23 cellular contexts compared by ENCODE assay signal in genomic region chr6:33254591-33254990, GRCh38. TPM values are rescaled to one million over a fixed set of nuclear protein-coding genes. Genes with fewer than 3 reads are reported as not detected.
DNase-seq lines count a peak whose midpoint lies in the region; ATAC-seq, FAIRE-seq and TF ChIP-seq lines count a peak whose summit lies in the region.
"Had no signal": no experiment of that assay in that cellular context is flagged by ENCODE, and none has a peak within 500 bp of the region (broad histone marks: within the 10 kb centered on the region; RNA-seq: fewer than 3 reads in every experiment).

No MANE protein-coding gene starts in this region.

- H3K36me3 ChIP-seq in HEK293 (ENCODE audit: control insufficient read depth in 2 of 2, insufficient read depth in 1 of 2, low read length in 2 of 2), result peaks cover 37% of the 10 kb centered on the region in 2 experiments; a peak in 2 of 3 replicates
- H3K36me3 ChIP-seq in bronchial epithelial cell (ENCODE audit: control insufficient read depth, insufficient read depth, low read length), result no peaks in the 10 kb centered on the region
- peaks cover 0 to 46% (median 10%) of the 10 kb centered on the region in 4 donors for H3K36me3 ChIP-seq in sigmoid colon

- no peak overlapping the region for H3K4me2 ChIP-seq in A549
- H3K4me2 ChIP-seq: GM23338 had no signal

- peaks cover 11% of the 10 kb centered on the region for H3K4me1 ChIP-seq in A549
- peaks cover 5% of the 10 kb centered on the region for H3K4me1 ChIP-seq in HEK293 (ENCODE audit: control insufficient read depth, insufficient read depth, low read length)
- peaks cover 0 to 12% (median 12%) of the 10 kb centered on the region in 4 donors for H3K4me1 ChIP-seq in sigmoid colon

- intact Hi-C loops in sigmoid colon (cut with DNase I), result no loop called here

- DNase-seq in A549 (ENCODE audit: low read depth in 1 of 2, low spot score in 1 of 2) (no peak), bronchial epithelial cell (ENCODE audit: low read depth) (peak; percentile 36), sigmoid colon (peak; percentile 12), NCI-H1694 treated with DMSO at 0.1 percent for 48 hours (lab: John Stamatoyannopoulos, UW) (no peak), NCI-H187 (lab: John Stamatoyannopoulos, UW) (no peak), DMS 273 (lab: John Stamatoyannopoulos, UW; ENCODE audit: unreplicated experiment) (no peak)
- DNase-seq: AML-193; Caco-2; CD4-positive, alpha-beta T cell; DMS153; DMS79; GDM1; HCEC 1CT; HFFc6 had no signal

- POLR2A ChIA-PET in A549 (lab: Yijun Ruan, JAX) (no interaction called here), HEK293 (lab: Yijun Ruan, JAX) (interaction anchor here (0.7 to 3.4 kb wide), 6 partner anchors 17 to 156 kb away, joined by 3 to 20 read pairs (median 8); partner anchors contain the start of genes B3GALT4, RING1, RPS18 and VPS52)

- CTCF ChIA-PET in A549 (lab: Yijun Ruan, JAX), result no interaction called here
- CTCF ChIA-PET in HEK293 (lab: Yijun Ruan, JAX), result interaction anchor here (0.6 to 1.6 kb wide), 6 partner anchors 16 to 128 kb away, joined by 3 to 5 read pairs (median 4); partner anchors contain the start of gene RPS18

- TF ChIP-seq CTCF in A549 (IDR thresholded peaks at IDR 0.05) (no peak), HEK293 (tag by site-specific recombination; IDR thresholded peaks at IDR 0.05) (no peak), bronchial epithelial cell (IDR thresholded peaks at IDR 0.05; ENCODE audit: insufficient read depth, low read length, severe bottlenecking) (no peak), sigmoid colon (IDR thresholded peaks at IDR 0.05) (no peak)

- H3K4me3 ChIP-seq in A549 (no peak overlapping the region), HEK293 (ENCODE audit: low read depth, low read length) (no peak overlapping the region), bronchial epithelial cell (ENCODE audit: low read depth, low read length) (no peak overlapping the region), sigmoid colon (no peak overlapping the region)
- H3K4me3 ChIP-seq: GM23338 had no signal

- TF ChIP-seq EP300 in A549 (IDR thresholded peaks at IDR 0.05) (no peak), sigmoid colon (IDR thresholded peaks at IDR 0.05) (no peak)

- 93% methylated on average over 4 of the region's 4 CpGs for WGBS in A549 (ENCODE audit: missing lambda C conversion rate)
- WGBS in sigmoid colon, 2 donors, result 95 to 97% methylated on average over 4 of the region's 4 CpGs

- no peak for TF ChIP-seq RAD21 in A549 (conservative IDR thresholded peaks at IDR 0.05 in 1 of 2, IDR thresholded peaks at IDR 0.05 in 1 of 2)

- no peak for ATAC-seq in A549
- ATAC-seq: HepG2 had no signal

- H3K27ac ChIP-seq in A549 (0 out of 6 replicates have a peak overlapping the region, but pooled peaks have one; percentile 16 to 20), HEK293 (ENCODE audit: extremely low read depth, low read depth, low read length) (peak overlapping the region; percentile 50; the same call in 1 of the 2 replicates), sigmoid colon (no peak overlapping the region)
- H3K27ac ChIP-seq: C4-2B had no signal

- no peak for TF ChIP-seq POLR2A in A549 (IDR thresholded peaks at IDR 0.05; ENCODE audit: low read length)
- TF ChIP-seq POLR2A in sigmoid colon (IDR thresholded peaks at IDR 0.05), result no peak

- no peak for FAIRE-seq in A549 (lab: Jason Lieb, UNC)
- no peak for FAIRE-seq in bronchial epithelial cell (lab: Jason Lieb, UNC)
- FAIRE-seq: A204.1, D721Med, GM12892, GM18507, H54, HepG2 had no signal

- H3K9me3 ChIP-seq in A549, result no peaks in the 10 kb centered on the region
- H3K9me3 ChIP-seq in HEK293 (ENCODE audit: control insufficient read depth, insufficient read depth, low read depth, low read length), result no peaks in the 10 kb centered on the region
- no peaks in the 10 kb centered on the region for H3K9me3 ChIP-seq in sigmoid colon
- H3K9me3 ChIP-seq: Caco-2 had no signal

- H3K27me3 ChIP-seq in bronchial epithelial cell (ENCODE audit: control insufficient read depth, insufficient read depth, low read length), result no peaks in the 10 kb centered on the region
- no peaks in the 10 kb centered on the region for H3K27me3 ChIP-seq in sigmoid colon

TF ChIP-seq in A549, 52 proteins besides CTCF, POLR2A, EP300 and RAD21:
- TF ChIP-seq FOSL2 (IDR thresholded peaks at IDR 0.05) (no peak), FOSL2 (CRISPR knock-in tag; IDR thresholded peaks at IDR 0.05) (no peak)

TF ChIP-seq in HEK293, 187 proteins besides CTCF, POLR2A, EP300 and RAD21 (continues in another document):
- TF ChIP-seq ZBTB26 (tag by site-specific recombination; optimal IDR thresholded peaks at IDR 0.05) (no peak), ZNF433 (tag by site-specific recombination; IDR thresholded peaks at IDR 0.05; ENCODE audit: low read depth) (no peak), ZNF394 (tag by site-specific recombination; IDR thresholded peaks at IDR 0.05; ENCODE audit: borderline replicate concordance) (peak; percentile 23; the same call in 1 of the 2 replicates), ZNF621 (tag by site-specific recombination; IDR thresholded peaks at IDR 0.05) (no peak), ZNF19 (tag by site-specific recombination; IDR thresholded peaks at IDR 0.05; ENCODE audit: low read depth) (no peak), ZBTB6 (tag by site-specific recombination; IDR thresholded peaks at IDR 0.05) (peak; percentile 92)

RNA-seq across cellular contexts. Expression of gene VPS52, which starts 17.1 kb away (rescaled TPM):
- 38.9 and 44.3 TPM in 2 replicates for polyA plus RNA-seq in A549 (2011; rRNA removed)
- polyA plus RNA-seq in A549 (2012; cell fraction: cytosol; rRNA removed), result 24.7 and 30.2 TPM in 2 replicates
- 88.0 and 102 TPM in 2 replicates for polyA plus RNA-seq in A549 (2012; cell fraction: nucleus; rRNA removed)
- polyA plus RNA-seq in A549 (2017; fragmentation: RNase III; extraction: RNeasy Plus Mini Kit Qiagen cat#74134 plus additional on column Dnase treatment), result 22.8 to 28.0 TPM (median 22.8 TPM) in 3 replicates
- 67.8 and 76.8 TPM in 2 replicates for polyA minus RNA-seq in A549 (2011; rRNA and poly(A)+ RNA removed)
- total RNA-seq in bronchial epithelial cell, result 22.1 and 32.5 TPM in 2 replicates
- total RNA-seq in sigmoid colon, result 10 to 100 TPM; 26.2 to 44.6 (median 33.5) TPM
- polyA plus RNA-seq in sigmoid colon, result 10 to 100 TPM; 23.4 to 51.2 (median 26.4) TPM

RNA-seq across cellular contexts. Expression of gene RPS18, which starts 17.3 kb away (rescaled TPM):
- polyA plus RNA-seq in A549 (2011; rRNA removed) (3,426 and 3,692 TPM in 2 replicates), A549 (2017; fragmentation: RNase III; extraction: RNeasy Plus Mini Kit Qiagen cat#74134 plus additional on column Dnase treatment) (3,611 to 3,881 TPM (median 3,639 TPM) in 3 replicates), sigmoid colon (1,000 to 10,000 TPM; 3,648 to 7,566 (median 5,490) TPM)
- 5,001 and 5,310 TPM in 2 replicates for polyA plus RNA-seq in A549 (2012; cell fraction: cytosol; rRNA removed)
- polyA plus RNA-seq in A549 (2012; cell fraction: nucleus; rRNA removed), result 1,388 and 1,717 TPM in 2 replicates
- 851 and 1,281 TPM in 2 replicates for polyA minus RNA-seq in A549 (2011; rRNA and poly(A)+ RNA removed)
- total RNA-seq in bronchial epithelial cell (9,289 and 12,112 TPM in 2 replicates), sigmoid colon (1,000 to 10,000 TPM; 2,427 to 4,810 (median 4,005) TPM)

RNA-seq across cellular contexts. Expression of gene B3GALT4, which starts 22.3 kb away (rescaled TPM):
- polyA plus RNA-seq in A549 (2011; rRNA removed) (0.54 and 0.74 TPM in 2 replicates), A549 (2017; fragmentation: RNase III; extraction: RNeasy Plus Mini Kit Qiagen cat#74134 plus additional on column Dnase treatment) (0.24 to 0.41 TPM (median 0.27 TPM) in 3 replicates), sigmoid colon (10 to 100 TPM; 19.2 to 23.6 (median 21.7) TPM)
- polyA plus RNA-seq in A549 (2012; cell fraction: cytosol; rRNA removed), result 0.20 and 0.45 TPM in 2 replicates
- polyA plus RNA-seq in A549 (2012; cell fraction: nucleus; rRNA removed), result 0.40 and 0.49 TPM in 2 replicates
- 2.0 and 2.7 TPM in 2 replicates for polyA minus RNA-seq in A549 (2011; rRNA and poly(A)+ RNA removed)
- total RNA-seq in bronchial epithelial cell (3.9 and 16.9 TPM in 2 replicates), sigmoid colon (10 to 100 TPM in 3 of 4 donors, 1 to 10 TPM in 1; 7.2 to 22.2 (median 13.3) TPM)

RNA-seq across cellular contexts. Expression of gene WDR46, which starts 34.4 kb away (rescaled TPM):
- polyA plus RNA-seq in A549 (2011; rRNA removed) (35.1 TPM in 2 replicates), A549 (2017; fragmentation: RNase III; extraction: RNeasy Plus Mini Kit Qiagen cat#74134 plus additional on column Dnase treatment) (88.4 to 91.2 TPM (median 89.6 TPM) in 3 replicates), sigmoid colon (10 to 100 TPM; 15.3 to 51.2 (median 30.0) TPM)
- polyA plus RNA-seq in A549 (2012; cell fraction: cytosol; rRNA removed), result 59.0 and 62.6 TPM in 2 replicates
- 95.1 and 106 TPM in 2 replicates for polyA plus RNA-seq in A549 (2012; cell fraction: nucleus; rRNA removed)
- 65.1 and 77.4 TPM in 2 replicates for polyA minus RNA-seq in A549 (2011; rRNA and poly(A)+ RNA removed)
- total RNA-seq in bronchial epithelial cell (59.5 and 132 TPM in 2 replicates), sigmoid colon (10 to 100 TPM; 28.2 to 41.6 (median 37.4) TPM)

RNA-seq across cellular contexts. Expression of gene PFDN6, which starts 34.8 kb away (rescaled TPM):
- polyA plus RNA-seq in A549 (2011; rRNA removed) (61.2 and 84.6 TPM in 2 replicates), A549 (2017; fragmentation: RNase III; extraction: RNeasy Plus Mini Kit Qiagen cat#74134 plus additional on column Dnase treatment) (117 to 138 TPM (median 120 TPM) in 3 replicates), sigmoid colon (100 to 1,000 TPM; 131 to 173 (median 144) TPM)
- polyA plus RNA-seq in A549 (2012; cell fraction: cytosol; rRNA removed), result 69.9 and 83.4 TPM in 2 replicates
- 22.3 and 45.7 TPM in 2 replicates for polyA plus RNA-seq in A549 (2012; cell fraction: nucleus; rRNA removed)
- polyA minus RNA-seq in A549 (2011; rRNA and poly(A)+ RNA removed), result 10.0 and 12.7 TPM in 2 replicates
- total RNA-seq in bronchial epithelial cell (61.7 and 64.5 TPM in 2 replicates), sigmoid colon (10 to 100 TPM in 3 of 4 donors, 1 to 10 TPM in 1; 7.5 to 56.1 (median 31.8) TPM)

Comparison
In these comparisons a context has a peak if more than half of its experiments do, and no peak if none do; other contexts are left out.
1. DNase-seq: peak in bronchial epithelial cell (single experiment) and sigmoid colon (single experiment); none in A549 (0 of 2), NCI-H1694 treated with DMSO at 0.1 percent for 48 hours (single experiment), NCI-H187 (0 of 2) and DMS 273 (single experiment).
2. H3K27ac ChIP-seq: peak in A549 (2 of 2) and HEK293 (single experiment); none in sigmoid colon (0 of 4).